ENCODE assay signal across 1 cellular context in the genomic region with DNA sequence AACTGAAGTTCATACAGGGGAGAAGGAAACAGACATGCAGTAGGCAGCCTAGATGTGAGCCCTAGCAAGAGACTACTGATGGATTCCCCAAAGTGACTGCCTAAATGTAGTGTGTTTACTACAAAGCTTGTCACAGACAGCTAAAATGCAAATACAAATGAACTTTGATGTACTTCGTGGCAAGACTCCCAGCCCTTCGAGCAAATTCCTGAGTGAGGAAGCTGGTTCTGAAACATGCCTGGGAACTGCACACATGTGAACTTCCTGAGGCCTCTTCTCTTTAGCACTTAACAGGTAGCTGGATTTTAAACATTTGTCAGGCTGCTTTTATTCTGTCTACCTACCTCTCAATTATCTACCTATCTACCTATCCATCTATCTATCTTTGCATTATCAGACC.
TF ChIP-seq lines count a peak whose summit lies in the region.

No MANE protein-coding gene starts in this region.

TF ChIP-seq in A549, 52 proteins besides CTCF, POLR2A, EP300 and RAD21 (continued from another document):
- TF ChIP-seq ESRRA (IDR thresholded peaks at IDR 0.05; ENCODE audit: borderline replicate concordance, low read length) = no peak
- no peak for TF ChIP-seq MYC (IDR thresholded peaks at IDR 0.05; ENCODE audit: borderline replicate concordance, low read length)
- TF ChIP-seq, protein P1, sequence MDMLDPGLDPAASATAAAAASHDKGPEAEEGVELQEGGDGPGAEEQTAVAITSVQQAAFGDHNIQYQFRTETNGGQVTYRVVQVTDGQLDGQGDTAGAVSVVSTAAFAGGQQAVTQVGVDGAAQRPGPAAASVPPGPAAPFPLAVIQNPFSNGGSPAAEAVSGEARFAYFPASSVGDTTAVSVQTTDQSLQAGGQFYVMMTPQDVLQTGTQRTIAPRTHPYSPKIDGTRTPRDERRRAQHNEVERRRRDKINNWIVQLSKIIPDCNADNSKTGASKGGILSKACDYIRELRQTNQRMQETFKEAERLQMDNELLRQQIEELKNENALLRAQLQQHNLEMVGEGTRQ (IDR thresholded peaks at IDR 0.05) = no peak
- no peak for TF ChIP-seq RFX5 (IDR thresholded peaks at IDR 0.05)
- TF ChIP-seq CBX2 (IDR thresholded peaks at IDR 0.05; ENCODE audit: borderline replicate concordance, low read depth) = no peak
- TF ChIP-seq HES2 (IDR thresholded peaks at IDR 0.05) = no peak
TF ChIP-seq in A549: peak in this region for 0.
